ENCODE assay signal across 8 cellular contexts in the genomic region with DNA sequence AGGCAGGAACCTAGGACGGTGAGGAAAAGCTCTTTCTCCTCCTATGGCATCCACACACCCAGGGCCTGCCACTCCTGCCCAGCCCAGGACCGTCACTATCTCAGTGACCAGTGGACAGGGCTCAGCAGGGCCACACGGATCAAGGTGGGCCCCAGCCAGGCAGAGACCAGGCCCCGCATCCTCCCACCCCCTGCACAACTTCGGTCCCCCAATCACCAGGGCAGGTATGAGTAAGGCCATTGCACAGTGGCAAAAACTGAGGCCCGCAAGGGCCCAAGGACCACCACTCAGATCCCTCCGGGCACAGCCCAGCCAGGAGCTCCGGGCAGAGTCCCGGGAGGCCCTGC. TPM values are rescaled to one million over a fixed set of nuclear protein-coding genes. Genes with fewer than 3 reads are reported as not detected.
DNase-seq lines count a peak whose midpoint lies in the region; ATAC-seq and TF ChIP-seq lines count a peak whose summit lies in the region.

No MANE protein-coding gene starts in this region.

- H3K27ac ChIP-seq in muscle layer of duodenum (ENCODE audit: low read length): no peak overlapping the region

- H3K27me3 Mint-ChIP-seq in activated naive CD8-positive, alpha-beta T cell treated with anti-CD3 and anti-CD28 coated beads, Interleukin-2, amount 10 ng/mL, durations not matched to agents 7 days and 5 days: peaks cover 2% of the 10 kb centered on the region
- no peaks in the 10 kb centered on the region for H3K27me3 Mint-ChIP-seq in activated naive CD8-positive, alpha-beta T cell treated with anti-CD3 and anti-CD28 coated beads for 36 hours
- peaks cover 11 to 20% of the 10 kb centered on the region in 2 donors for H3K27me3 Mint-ChIP-seq in effector memory CD8-positive, alpha-beta T cell
- peaks cover 8% of the 10 kb centered on the region for H3K27me3 Mint-ChIP-seq in type B pancreatic cell

- POLR2A ChIA-PET in activated naive CD8-positive, alpha-beta T cell treated with anti-CD3 and anti-CD28 coated beads, Interleukin-2, amount 10 ng/mL, durations not matched to agents 7 days and 5 days (lab: Charles Lee): no interaction called here

- no peaks in the 10 kb centered on the region for H3K4me1 Mint-ChIP-seq in activated naive CD8-positive, alpha-beta T cell treated with anti-CD3 and anti-CD28 coated beads, Interleukin-2, amount 10 ng/mL, durations not matched to agents 7 days and 5 days
- no peaks in the 10 kb centered on the region for H3K4me1 Mint-ChIP-seq in activated naive CD8-positive, alpha-beta T cell treated with anti-CD3 and anti-CD28 coated beads for 36 hours
- H3K4me1 Mint-ChIP-seq in effector memory CD8-positive, alpha-beta T cell (ENCODE audit: low read depth in 2 of 2): peaks cover 0 to 2% of the 10 kb centered on the region in 2 donors
- H3K4me1 Mint-ChIP-seq in type B pancreatic cell (ENCODE audit: unreplicated experiment): peaks cover 13% of the 10 kb centered on the region

- no peaks in the 10 kb centered on the region for H3K36me3 ChIP-seq in muscle layer of duodenum (ENCODE audit: control insufficient read depth in 1 of 2, insufficient read depth in 2 of 2, low read length in 2 of 2)

- no peak for DNase-seq in activated naive CD8-positive, alpha-beta T cell treated with anti-CD3 and anti-CD28 coated beads, Interleukin-2, amount 10 ng/mL, durations not matched to agents 7 days and 5 days
- no peak for DNase-seq in activated naive CD8-positive, alpha-beta T cell treated with anti-CD3 and anti-CD28 coated beads for 36 hours
- DNase-seq in effector memory CD8-positive, alpha-beta T cell: no peak
- DNase-seq in type B pancreatic cell (ENCODE audit: extremely low spot score, unreplicated experiment): no peak
- DNase-seq in HuH-7 (ENCODE audit: low spot score): no peak
- DNase-seq in DMS 273 treated with DMSO at 0.1 percent for 48 hours (lab: John Stamatoyannopoulos, UW): no peak
- no peak for DNase-seq in HCEC 1CT

- H3K36me3 Mint-ChIP-seq in activated naive CD8-positive, alpha-beta T cell treated with anti-CD3 and anti-CD28 coated beads, Interleukin-2, amount 10 ng/mL, durations not matched to agents 7 days and 5 days: no peaks in the 10 kb centered on the region
- no peaks in the 10 kb centered on the region for H3K36me3 Mint-ChIP-seq in activated naive CD8-positive, alpha-beta T cell treated with anti-CD3 and anti-CD28 coated beads for 36 hours
- no peaks in the 10 kb centered on the region for H3K36me3 Mint-ChIP-seq in effector memory CD8-positive, alpha-beta T cell (ENCODE audit: insufficient read depth)
- no peaks in the 10 kb centered on the region for H3K36me3 Mint-ChIP-seq in type B pancreatic cell

- peaks cover 2% of the 10 kb centered on the region for H3K9me3 Mint-ChIP-seq in activated naive CD8-positive, alpha-beta T cell treated with anti-CD3 and anti-CD28 coated beads, Interleukin-2, amount 10 ng/mL, durations not matched to agents 7 days and 5 days
- H3K9me3 Mint-ChIP-seq in activated naive CD8-positive, alpha-beta T cell treated with anti-CD3 and anti-CD28 coated beads for 36 hours: peaks cover 4% of the 10 kb centered on the region
- no peaks in the 10 kb centered on the region for H3K9me3 Mint-ChIP-seq in effector memory CD8-positive, alpha-beta T cell
- no peaks in the 10 kb centered on the region for H3K9me3 Mint-ChIP-seq in type B pancreatic cell

- peak overlapping the region; percentile 30 to 70 for H3K4me3 ChIP-seq in muscle layer of duodenum (ENCODE audit: low read depth in 1 of 2, low read length in 2 of 2)

- no peak for TF ChIP-seq CTCF in type B pancreatic cell (conservative IDR thresholded peaks at IDR 0.05)

- no peak for ATAC-seq in activated naive CD8-positive, alpha-beta T cell treated with anti-CD3 and anti-CD28 coated beads, Interleukin-2, amount 10 ng/mL, durations not matched to agents 7 days and 5 days (ENCODE audit: low read depth)
- ATAC-seq in effector memory CD8-positive, alpha-beta T cell (replicated peaks): no peak

- no peaks in the 10 kb centered on the region for H3K27me3 ChIP-seq in muscle layer of duodenum (ENCODE audit: low read depth, low read length)

- peak overlapping the region; percentile 19 for H3K4me3 Mint-ChIP-seq in activated naive CD8-positive, alpha-beta T cell treated with anti-CD3 and anti-CD28 coated beads, Interleukin-2, amount 10 ng/mL, durations not matched to agents 7 days and 5 days
- no peak overlapping the region for H3K4me3 Mint-ChIP-seq in activated naive CD8-positive, alpha-beta T cell treated with anti-CD3 and anti-CD28 coated beads for 36 hours
- H3K4me3 Mint-ChIP-seq in effector memory CD8-positive, alpha-beta T cell: peak overlapping the region; percentile 57 to 60
- H3K4me3 Mint-ChIP-seq in type B pancreatic cell: peak overlapping the region; percentile 44

- H3K27ac Mint-ChIP-seq in activated naive CD8-positive, alpha-beta T cell treated with anti-CD3 and anti-CD28 coated beads, Interleukin-2, amount 10 ng/mL, durations not matched to agents 7 days and 5 days: no peak overlapping the region
- H3K27ac Mint-ChIP-seq in activated naive CD8-positive, alpha-beta T cell treated with anti-CD3 and anti-CD28 coated beads for 36 hours: no peak overlapping the region
- H3K27ac Mint-ChIP-seq in effector memory CD8-positive, alpha-beta T cell: no peak overlapping the region
- H3K27ac Mint-ChIP-seq in type B pancreatic cell: no peak overlapping the region

- H3K4me1 ChIP-seq in muscle layer of duodenum (ENCODE audit: control insufficient read depth in 1 of 2, insufficient read depth in 2 of 2, low read length in 2 of 2): peaks cover 0 to 12% of the 10 kb centered on the region in 2 donors

- no peaks in the 10 kb centered on the region for H3K9me3 ChIP-seq in muscle layer of duodenum (ENCODE audit: control insufficient read depth in 1 of 2, low read length in 2 of 2)

RNA-seq across cellular contexts. Expression of a gene that starts 30.3 kb away (rescaled TPM):
- 10 to 100 TPM; 25.3 to 28.0 TPM for total RNA-seq in activated naive CD8-positive, alpha-beta T cell treated with anti-CD3 and anti-CD28 coated beads, Interleukin-2, amount 10 ng/mL, durations not matched to agents 7 days and 5 days
- total RNA-seq in activated naive CD8-positive, alpha-beta T cell treated with anti-CD3 and anti-CD28 coated beads for 36 hours: 10 to 100 TPM; 43.1 to 47.1 TPM
- 83.4 and 144 TPM in 2 replicates for total RNA-seq in type B pancreatic cell (ENCODE audit: low replicate concordance)
